ENCODE assay signal across 8 cellular contexts in the genomic region with DNA sequence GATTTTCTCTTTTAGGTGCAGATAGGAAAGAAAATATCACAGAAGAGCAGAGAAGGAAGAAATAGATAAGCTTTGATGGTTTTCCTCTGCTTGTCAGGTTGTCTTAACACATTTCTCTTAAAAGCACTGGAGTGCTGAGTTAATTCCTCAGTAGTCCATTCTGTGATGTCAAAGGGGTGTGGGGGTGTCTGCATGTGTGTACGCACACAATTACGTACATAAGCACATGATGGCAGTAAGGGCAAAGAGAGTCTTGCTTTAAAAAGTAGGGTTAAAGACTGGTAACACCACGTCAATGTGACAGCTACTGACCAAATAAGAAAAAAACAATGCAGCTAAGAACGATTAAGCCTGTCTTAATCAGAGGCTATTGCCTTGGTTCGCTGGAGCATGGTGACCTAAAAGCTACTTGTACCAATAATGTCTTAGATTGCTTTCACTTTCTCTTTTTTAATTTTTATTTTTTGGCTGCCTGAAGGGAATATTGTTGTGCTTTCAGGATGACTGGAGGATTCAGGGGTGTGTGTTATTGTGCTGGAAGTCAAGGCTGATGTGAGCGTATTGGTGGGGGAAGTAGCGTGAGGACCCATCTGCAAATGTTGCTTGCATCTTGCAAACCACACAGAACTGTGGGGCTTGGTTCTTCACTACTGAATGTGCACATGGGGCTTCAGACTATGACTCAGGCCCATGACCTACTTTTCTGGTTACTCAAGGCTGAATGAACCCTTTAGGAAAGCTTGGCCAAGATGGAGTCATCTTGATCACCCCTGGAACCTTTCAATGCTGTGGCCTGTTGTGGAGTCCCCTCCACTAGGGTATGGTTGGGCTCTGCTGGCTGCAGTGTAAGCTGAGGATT.
DNase-seq lines count a peak whose midpoint lies in the region; ATAC-seq and TF ChIP-seq lines count a peak whose summit lies in the region.

No MANE protein-coding gene starts in this region.

- TF ChIP-seq CTCF in HEK293 (tag by site-specific recombination; IDR thresholded peaks at IDR 0.05) (no peak), astrocyte of the spinal cord (IDR thresholded peaks at IDR 0.05; ENCODE audit: low read depth, low read length) (no peak), nephron progenitor cell (IDR thresholded peaks at IDR 0.05) (no peak), GM10248 (IDR thresholded peaks at IDR 0.05; ENCODE audit: control extremely low read depth, extremely low read depth, low read depth, missing control alignments) (no peak)

- no peak overlapping the region for H3K4me3 ChIP-seq in BLaER1
- H3K4me3 ChIP-seq in HEK293 (ENCODE audit: low read depth, low read length): no peak overlapping the region
- no peak overlapping the region for H3K4me3 ChIP-seq in astrocyte of the spinal cord (ENCODE audit: low read depth, low read length)

- no peak overlapping the region for H3K4me3 Mint-ChIP-seq in nephron progenitor cell

- peaks cover 29% of the 10 kb centered on the region for H3K4me1 Mint-ChIP-seq in nephron progenitor cell

- no peak overlapping the region; the same call in 1 of the 2 replicates for H3K9ac ChIP-seq in BLaER1

- no peaks in the 10 kb centered on the region for H4K20me1 ChIP-seq in BLaER1

- POLR2A ChIA-PET in HEK293 (lab: Yijun Ruan, JAX): no interaction called here
- POLR2A ChIA-PET in GM10248 (lab: Yijun Ruan, JAX): no interaction called here

- H3K4me1 ChIP-seq in BLaER1: peaks cover 18% of the 10 kb centered on the region
- no peaks in the 10 kb centered on the region for H3K4me1 ChIP-seq in HEK293 (ENCODE audit: control insufficient read depth, insufficient read depth, low read length)

- peak overlapping the region; percentile 7; the same call in 1 of the 2 replicates for H3K27ac ChIP-seq in BLaER1
- H3K27ac ChIP-seq in HEK293 (ENCODE audit: extremely low read depth, low read depth, low read length): no peak overlapping the region

- in situ Hi-C loops in astrocyte of the spinal cord (cut with HindIII; ENCODE audit: low sequenced_read_pairs): no loop called here

- no peaks in the 10 kb centered on the region for H3K27me3 ChIP-seq in BLaER1

- peak overlapping the region; percentile 70 for H3K27ac Mint-ChIP-seq in nephron progenitor cell

- peaks cover 4% of the 10 kb centered on the region for H3K27me3 Mint-ChIP-seq in nephron progenitor cell (ENCODE audit: low read depth, poor library complexity)

- H3K9me3 ChIP-seq in BLaER1 (no peaks in the 10 kb centered on the region), HEK293 (ENCODE audit: control insufficient read depth, insufficient read depth, low read depth, low read length) (no peaks in the 10 kb centered on the region)

- no peaks in the 10 kb centered on the region for H3K9me3 Mint-ChIP-seq in nephron progenitor cell

- H3K36me3 ChIP-seq in BLaER1: no peaks in the 10 kb centered on the region
- no peaks in the 10 kb centered on the region for H3K36me3 ChIP-seq in HEK293 (ENCODE audit: control insufficient read depth in 2 of 2, insufficient read depth in 1 of 2, low read length in 2 of 2)

- peak overlapping the region; percentile 63 for H3K4me2 ChIP-seq in BLaER1

- H3K36me3 Mint-ChIP-seq in nephron progenitor cell (ENCODE audit: low read depth): no peaks in the 10 kb centered on the region

- CTCF ChIA-PET in HEK293 (lab: Yijun Ruan, JAX): interaction anchor here (0.9 kb wide), 1 partner anchor 76 kb away, joined by 3 read pairs; no protein-coding TSS in a partner anchor
- CTCF ChIA-PET in GM10248 (lab: Yijun Ruan, JAX): interaction anchor here (1.2 to 1.5 kb wide), 3 partner anchors 9 to 39 kb away, joined by 3 to 5 read pairs (median 3); no protein-coding TSS in a partner anchor

- no peak for ATAC-seq in HG03565 (IDR thresholded peaks at IDR 0.05; ENCODE audit: unreplicated experiment)

- DNase-seq in astrocyte of the spinal cord (ENCODE audit: low read depth, low spot score) (peak; percentile 56), nephron progenitor cell (no peak), T-helper 1 cell (no peak), GM10248 (ENCODE audit: extremely low spot score) (no peak), NCI-H1436 treated with DMSO at 0.1 percent for 48 hours (lab: John Stamatoyannopoulos, UW) (no peak)

TF ChIP-seq in HEK293, 187 proteins besides CTCF, POLR2A, EP300 and RAD21:
- TF ChIP-seq ZNF146 (tag by site-specific recombination; IDR thresholded peaks at IDR 0.05) (no peak), ZNF174 (tag by site-specific recombination; IDR thresholded peaks at IDR 0.05) (no peak)
- TF ChIP-seq, protein P1, sequence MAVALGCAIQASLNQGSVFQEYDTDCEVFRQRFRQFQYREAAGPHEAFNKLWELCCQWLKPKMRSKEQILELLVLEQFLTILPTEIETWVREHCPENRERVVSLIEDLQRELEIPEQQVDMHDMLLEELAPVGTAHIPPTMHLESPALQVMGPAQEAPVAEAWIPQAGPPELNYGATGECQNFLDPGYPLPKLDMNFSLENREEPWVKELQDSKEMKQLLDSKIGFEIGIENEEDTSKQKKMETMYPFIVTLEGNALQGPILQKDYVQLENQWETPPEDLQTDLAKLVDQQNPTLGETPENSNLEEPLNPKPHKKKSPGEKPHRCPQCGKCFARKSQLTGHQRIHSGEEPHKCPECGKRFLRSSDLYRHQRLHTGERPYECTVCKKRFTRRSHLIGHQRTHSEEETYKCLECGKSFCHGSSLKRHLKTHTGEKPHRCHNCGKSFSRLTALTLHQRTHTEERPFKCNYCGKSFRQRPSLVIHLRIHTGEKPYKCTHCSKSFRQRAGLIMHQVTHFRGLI (tag by site-specific recombination; IDR thresholded peaks at IDR 0.05): 0 out of 2 replicates have a peak, but pooled peaks have one; percentile 27
